ENCODE assay signal across 8 cellular contexts in the genomic region with DNA sequence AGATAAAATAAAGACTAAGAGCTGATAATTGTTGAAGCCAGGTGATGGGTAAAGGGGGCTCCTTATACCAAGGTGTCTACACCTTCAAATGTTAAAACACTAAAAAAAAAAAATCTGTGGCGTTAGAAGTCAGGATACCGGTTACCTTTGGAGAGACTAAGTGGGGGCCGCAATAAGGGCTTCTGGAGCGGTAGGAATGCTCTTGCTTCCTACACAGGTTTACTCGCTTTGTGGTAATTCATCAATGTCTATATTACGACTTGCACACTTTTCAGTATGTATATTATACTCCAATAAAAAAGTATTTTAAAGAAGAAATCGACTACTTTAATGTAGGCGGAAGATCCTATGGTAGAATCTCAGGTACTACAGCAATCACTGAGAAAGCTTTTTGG. TPM values are rescaled to one million over a fixed set of nuclear protein-coding genes. Genes with fewer than 3 reads are reported as not detected.
DNase-seq lines count a peak whose midpoint lies in the region; ATAC-seq, FAIRE-seq and TF ChIP-seq lines count a peak whose summit lies in the region.

No MANE protein-coding gene starts in this region.

- DNase-seq in GM06990 (ENCODE audit: extremely low read depth, insufficient read length) = no peak
- DNase-seq in PC-9 = no peak
- DNase-seq in trophoblast cell = no peak
- no peak for DNase-seq in frontal cortex (ENCODE audit: low spot score in 2 of 2)
- DNase-seq in foreskin melanocyte = no peak

- peaks cover 9% of the 10 kb centered on the region; the same call in 1 of the 2 replicates for H3K36me3 ChIP-seq in GM06990 (ENCODE audit: control insufficient read depth, insufficient read depth, low read length)
- H3K36me3 ChIP-seq in PC-9 (ENCODE audit: low read depth) = 0 out of 2 replicates have a peak, but pooled peaks cover 2% of the 10 kb centered on the region
- H3K36me3 ChIP-seq in esophagus (ENCODE audit: control insufficient read depth in 2 of 2, insufficient read depth in 2 of 2, low read length in 1 of 2) = peaks cover 2 to 7% of the 10 kb centered on the region in 2 donors
- H3K36me3 ChIP-seq in trophoblast cell (ENCODE audit: control insufficient read depth in 1 of 2, insufficient read depth in 2 of 2, low read length in 2 of 2) = peaks cover 11 to 12% of the 10 kb centered on the region in 2 experiments

- H2BK12ac ChIP-seq in trophoblast cell (ENCODE audit: low read length) = no peak overlapping the region

- H4K8ac ChIP-seq in trophoblast cell (ENCODE audit: low read depth, low read length) = peak overlapping the region; percentile 100

- no peak for ATAC-seq in HG03565 (IDR thresholded peaks at IDR 0.05; ENCODE audit: unreplicated experiment)
- ATAC-seq in GM18873 (IDR thresholded peaks at IDR 0.05; ENCODE audit: low FRiP score, unreplicated experiment) = no peak

- peak overlapping the region; percentile 91 for H3K9ac ChIP-seq in trophoblast cell (ENCODE audit: low read length)

- POLR2A ChIA-PET in PC-9 (lab: Charles Lee; ENCODE audit: unreplicated experiment) = no interaction called here

- no peaks in the 10 kb centered on the region for H3K27me3 ChIP-seq in GM06990 (replicated peaks; ENCODE audit: control insufficient read depth, insufficient read depth, low read length)
- H3K27me3 ChIP-seq in PC-9 (ENCODE audit: insufficient read depth, low read depth) = no peaks in the 10 kb centered on the region
- H3K27me3 ChIP-seq in esophagus (ENCODE audit: control insufficient read depth in 1 of 2, insufficient read depth in 2 of 2, low read length in 2 of 2) = no peaks in the 10 kb centered on the region
- H3K27me3 ChIP-seq in trophoblast cell (ENCODE audit: insufficient read depth, low read length) = no peaks in the 10 kb centered on the region

- CTCF ChIA-PET in PC-9 (lab: Charles Lee) = interaction anchor here (0.9 kb wide), 1 partner anchor 27 kb away, joined by 3 read pairs; no protein-coding TSS in a partner anchor

- H3K4me2 ChIP-seq in PC-9 (peak overlapping the region; percentile 92), trophoblast cell (ENCODE audit: low read length) (peak overlapping the region; percentile 76)

- no peak for FAIRE-seq in frontal cortex (lab: Jason Lieb, UNC)

- peak overlapping the region; percentile 74 for H2AFZ ChIP-seq in PC-9
- peak overlapping the region; percentile 69 for H2AFZ ChIP-seq in trophoblast cell (ENCODE audit: insufficient read depth, low read length, poor library complexity)

- H3K27ac ChIP-seq in PC-9 = peak overlapping the region; percentile 86
- H3K27ac ChIP-seq in esophagus (ENCODE audit: low read depth in 2 of 2, low read length in 1 of 2) = peak overlapping the region; percentile 98 to 99
- peak overlapping the region; percentile 94 for H3K27ac ChIP-seq in trophoblast cell (ENCODE audit: low read depth, low read length)

- H3K9me3 ChIP-seq in PC-9 (ENCODE audit: insufficient read depth, low read depth) (no peaks in the 10 kb centered on the region), esophagus (ENCODE audit: control insufficient read depth in 2 of 2, insufficient read depth in 1 of 2, low read depth in 1 of 2, low read length in 1 of 2) (no peaks in the 10 kb centered on the region), trophoblast cell (ENCODE audit: insufficient read depth, low read depth, low read length) (no peaks in the 10 kb centered on the region)

- H4K91ac ChIP-seq in trophoblast cell (ENCODE audit: low read depth, low read length) = peak overlapping the region; percentile 98

- H4K20me1 ChIP-seq in PC-9 (ENCODE audit: insufficient read depth) = no peaks in the 10 kb centered on the region

- intact Hi-C loops in PC-9 (cut with micrococcal nuclease; ENCODE audit: unreplicated experiment) = loop anchor here (5.0 to 10.0 kb wide), 2 partner anchors 175 to 373 kb away; no protein-coding TSS in a partner anchor

- no TSS peak for BruUV-seq in PC-9 (replicated peaks; lab: Mats Ljungman, UMichigan)

- H3F3A ChIP-seq in PC-9 (ENCODE audit: insufficient read depth, low read depth) = peaks cover 24% of the 10 kb centered on the region; the same call in 1 of the 2 replicates

- no peak overlapping the region for H2AK5ac ChIP-seq in trophoblast cell (ENCODE audit: low read length)

- H3K79me1 ChIP-seq in trophoblast cell (ENCODE audit: low read length) = peaks cover 6% of the 10 kb centered on the region

- 4 to 5% methylated on average over 8 of the region's 8 CpGs for WGBS in esophagus, 2 donors
- WGBS in trophoblast cell (ENCODE audit: extremely low coverage, insufficient coverage, insufficient read length) = no CpG with 5 or more reads among the region's 8 CpGs

- peak overlapping the region; percentile 99 for H2BK120ac ChIP-seq in trophoblast cell (ENCODE audit: insufficient read depth, low read length, poor library complexity)

- peak overlapping the region; percentile 94 for H3K4me3 ChIP-seq in GM06990 (replicated peaks; ENCODE audit: low read depth, low read length)
- peak overlapping the region; percentile 73 for H3K4me3 ChIP-seq in PC-9
- peak overlapping the region; percentile 59 to 83 for H3K4me3 ChIP-seq in esophagus (ENCODE audit: low read depth in 1 of 2, low read length in 2 of 2)
- H3K4me3 ChIP-seq in trophoblast cell (ENCODE audit: low read depth, low read length) = peak overlapping the region; percentile 85

- H4K12ac ChIP-seq in trophoblast cell (ENCODE audit: low read depth, low read length) = peak overlapping the region; percentile 99

- H3K79me2 ChIP-seq in PC-9 (ENCODE audit: low read depth) (peaks cover 51% of the 10 kb centered on the region), trophoblast cell (ENCODE audit: control insufficient read depth, insufficient read depth, low read length, poor library complexity) (peaks cover 4% of the 10 kb centered on the region)

- H3K4me1 ChIP-seq in PC-9 (replicated peaks; ENCODE audit: insufficient read depth) (peaks cover 13% of the 10 kb centered on the region), esophagus (ENCODE audit: control insufficient read depth in 2 of 2, insufficient read depth in 2 of 2, low read length in 1 of 2) (no peaks in the 10 kb centered on the region), trophoblast cell (ENCODE audit: control insufficient read depth in 1 of 2, insufficient read depth in 2 of 2, low read length in 2 of 2) (peaks cover 0 to 5% of the 10 kb centered on the region in 2 experiments)

- H3K9me2 ChIP-seq in PC-9 (ENCODE audit: insufficient read depth) = no peaks in the 10 kb centered on the region

- H3K4ac ChIP-seq in trophoblast cell (ENCODE audit: low read depth, low read length) = peak overlapping the region; percentile 98

- TF ChIP-seq CTCF in GM06990 (IDR thresholded peaks at IDR 0.05; ENCODE audit: insufficient read depth, low read length, poor library complexity, severe bottlenecking) (no peak), PC-9 (conservative IDR thresholded peaks at IDR 0.05) (no peak)

- H3K14ac ChIP-seq in trophoblast cell (ENCODE audit: low read length) = peak overlapping the region; percentile 99

- H3K18ac ChIP-seq in trophoblast cell (ENCODE audit: low read length) = peak overlapping the region; percentile 99

- peak overlapping the region; percentile 99 for H2BK5ac ChIP-seq in trophoblast cell (ENCODE audit: low read depth, low read length, poor library complexity)

- no peak overlapping the region for H3K23ac ChIP-seq in trophoblast cell (ENCODE audit: low read length)

RNA-seq across cellular contexts. Expression of a gene that starts 12.5 kb away (rescaled TPM):
- 71.0 and 73.1 TPM in 2 replicates for total RNA-seq in PC-9 (2021)
- polyA plus RNA-seq in esophagus = 10 to 100 TPM; 18.0 to 29.2 TPM
- polyA plus RNA-seq in trophoblast cell (2013) = 43.2 and 43.5 TPM in 2 replicates
- 69.3 TPM for total RNA-seq in frontal cortex

RNA-seq across cellular contexts. Expression of a gene that starts 12.6 kb away (rescaled TPM):
- total RNA-seq in PC-9 (2021) (13.4 and 15.5 TPM in 2 replicates), frontal cortex (4.9 TPM)
- polyA plus RNA-seq in esophagus = 1 to 10 TPM; 1.9 to 3.2 TPM
- 5.7 and 6.1 TPM in 2 replicates for polyA plus RNA-seq in trophoblast cell (2013)
